In the genomic region with DNA sequence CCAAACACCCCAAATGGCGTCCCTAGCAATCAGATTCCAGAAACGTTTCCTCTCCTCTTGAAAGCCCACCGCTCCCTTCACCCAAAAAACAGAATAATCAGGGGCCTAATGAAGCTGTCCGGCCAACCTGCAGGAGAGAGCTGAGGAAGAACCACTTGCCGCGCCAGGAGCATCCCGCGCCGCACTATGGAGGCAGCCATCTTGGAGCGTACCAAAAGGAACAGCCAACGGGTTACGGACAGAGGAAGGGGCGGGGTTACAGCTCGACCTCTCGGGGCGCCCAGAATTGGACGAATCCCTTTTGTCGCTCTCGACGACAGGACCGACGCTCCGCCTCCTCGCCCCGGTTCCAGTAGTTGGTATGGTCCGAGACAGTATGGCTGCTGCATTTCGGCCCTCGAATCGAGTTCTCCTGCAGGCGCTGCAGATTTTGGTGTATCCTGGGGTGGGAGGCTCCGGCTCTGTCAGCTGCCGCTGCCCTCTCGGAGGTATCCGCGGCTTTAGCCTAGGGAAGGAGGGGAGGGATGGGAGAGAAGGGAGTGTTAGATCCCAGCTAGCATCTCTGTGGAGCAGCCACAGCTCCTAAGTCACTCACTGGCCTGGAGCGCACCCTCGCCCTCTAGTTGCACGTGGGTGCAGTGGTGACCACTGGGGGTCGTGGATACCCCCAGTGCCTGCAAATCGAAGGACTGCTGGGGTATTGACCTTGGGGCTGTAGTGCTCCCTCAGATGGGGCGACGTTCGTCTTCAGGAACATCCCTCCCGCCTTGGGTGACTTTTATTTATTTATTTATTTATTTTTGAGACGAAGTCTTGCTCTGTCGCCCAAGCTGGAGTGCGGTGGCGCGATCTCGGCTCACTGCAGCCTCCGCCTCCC, we compare ENCODE assay signal across 8 cellular contexts. TPM values are rescaled to one million over a fixed set of nuclear protein-coding genes. Genes with fewer than 3 reads are reported as not detected.
DNase-seq lines count a peak whose midpoint lies in the region; ATAC-seq and TF ChIP-seq lines count a peak whose summit lies in the region.

A gene (minus strand): TSS at position 219 of the 877 bp plus-strand sequence. CDS start 19 bp downstream, at position 200.
A gene with protein sequence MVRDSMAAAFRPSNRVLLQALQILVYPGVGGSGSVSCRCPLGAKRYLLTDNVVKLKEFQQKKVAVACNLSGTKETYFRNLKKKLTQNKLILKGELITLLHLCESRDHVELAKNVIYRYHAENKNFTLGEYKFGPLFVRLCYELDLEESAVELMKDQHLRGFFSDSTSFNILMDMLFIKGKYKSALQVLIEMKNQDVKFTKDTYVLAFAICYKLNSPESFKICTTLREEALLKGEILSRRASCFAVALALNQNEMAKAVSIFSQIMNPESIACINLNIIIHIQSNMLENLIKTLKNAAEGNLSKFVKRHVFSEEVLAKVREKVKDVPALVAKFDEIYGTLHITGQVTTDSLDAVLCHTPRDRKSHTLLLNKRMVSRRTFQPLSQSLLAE (plus strand): TSS at position 352 of the 877 bp plus-strand sequence. CDS start 10 bp downstream, at position 362.

- H3K4me3 ChIP-seq in BE2C (ENCODE audit: low read depth, low read length) = peak within 1 kb of the TSS; percentile 75
- peak within 1 kb of the TSS; percentile 78 for H3K4me3 ChIP-seq in choroid plexus epithelial cell (ENCODE audit: low read depth, low read length)
- H3K4me3 ChIP-seq in kidney epithelial cell (ENCODE audit: low read depth, low read length) = peak within 1 kb of the TSS; percentile 97

- peak; percentile 99 for ATAC-seq in HG03439 (IDR thresholded peaks at IDR 0.05; ENCODE audit: unreplicated experiment)

- TF ChIP-seq CTCF in BE2C (IDR thresholded peaks at IDR 0.05; ENCODE audit: low read depth, low read length) (peak; percentile 39; the same call in 1 of the 2 replicates), choroid plexus epithelial cell (conservative IDR thresholded peaks at IDR 0.05; ENCODE audit: low read depth, low read length) (peak; percentile 33), kidney epithelial cell (IDR thresholded peaks at IDR 0.05; ENCODE audit: insufficient read depth, low read length, poor library complexity, severe bottlenecking) (peak; percentile 21)

- H3K36me3 ChIP-seq in BE2C = peaks cover 6% of the 10 kb centered on the region; the same call in 1 of the 2 replicates
- no peaks in the 10 kb centered on the region for H3K36me3 ChIP-seq in kidney epithelial cell (ENCODE audit: control insufficient read depth, insufficient read depth, low read length)

- peak; percentile 94 for TF ChIP-seq POLR2A in GM19193 (IDR thresholded peaks at IDR 0.05; ENCODE audit: extremely low read depth, insufficient read depth, insufficient read length)

- DNase-seq in BE2C (peak; percentile 98), NCI-H510A (lab: John Stamatoyannopoulos, UW) (peak; percentile 95), choroid plexus epithelial cell (ENCODE audit: low read depth) (peak; percentile 100), kidney epithelial cell (ENCODE audit: low read depth) (peak; percentile 88)
- DNase-seq in activated CD4-positive, alpha-beta T cell treated with anti-CD3 and anti-CD28 coated beads for 24 hours (ENCODE audit: low read depth in 2 of 2) = peak; percentile 86 to 92
- DNase-seq in stimulated activated CD4-positive, alpha-beta T cell treated with anti-CD3 and anti-CD28 coated beads, Interleukin-15, amount 100 ng/mL, for 48 hours (ENCODE audit: low read depth in 2 of 2) = peak; percentile 92 to 93

- H3K4me1 ChIP-seq in BE2C = no peaks in the 10 kb centered on the region; the same call in 1 of the 2 replicates

- no peaks in the 10 kb centered on the region for H3K9me3 ChIP-seq in BE2C

- no peaks in the 10 kb centered on the region for H3K27me3 ChIP-seq in BE2C
- no peaks in the 10 kb centered on the region for H3K27me3 ChIP-seq in kidney epithelial cell (ENCODE audit: control insufficient read depth, insufficient read depth, low read length)

RNA-seq across cellular contexts. Expression of the first gene that starts in this region (rescaled TPM):
- 53.0 TPM for polyA plus RNA-seq in BE2C (2012; ENCODE audit: insufficient read depth, insufficient read length, low read depth)
- total RNA-seq in kidney epithelial cell = 67.3 and 77.4 TPM in 2 replicates

RNA-seq across cellular contexts. Expression of the second gene that starts in this region (rescaled TPM):
- polyA plus RNA-seq in BE2C (2012; ENCODE audit: insufficient read depth, insufficient read length, low read depth) = 7.4 TPM
- total RNA-seq in kidney epithelial cell = 10.5 and 11.7 TPM in 2 replicates

Comparison
In these comparisons a context has a peak if more than half of its experiments do, and no peak if none do; other contexts are left out.
1. Peak in every context shown above with its lines: DNase-seq, ATAC-seq and H3K4me3 ChIP-seq.